ENCODE assay signal across 8 cellular contexts in genomic region chr16:57475711-57476339, GRCh38. TPM values are rescaled to one million over a fixed set of nuclear protein-coding genes. Genes with fewer than 3 reads are reported as not detected.
DNase-seq lines count a peak whose midpoint lies in the region; ATAC-seq and TF ChIP-seq lines count a peak whose summit lies in the region.

No MANE protein-coding gene starts in this region.

- H2BK15ac ChIP-seq in mesendoderm (replicated peaks; ENCODE audit: low read depth), result no peak overlapping the region

- peaks cover 15% of the 10 kb centered on the region for H3K4me1 ChIP-seq in mesendoderm (ENCODE audit: control insufficient read depth, low read depth, low read length)
- H3K4me1 ChIP-seq in suprapubic skin, result peaks cover 46% of the 10 kb centered on the region

- no peaks in the 10 kb centered on the region for H3K9me3 Mint-ChIP-seq in activated B cell treated with CpG ODN at 0.5 μM for 24 hours
- no peaks in the 10 kb centered on the region for H3K9me3 Mint-ChIP-seq in central memory CD8-positive, alpha-beta T cell

- no peak overlapping the region for H3K27ac Mint-ChIP-seq in activated B cell treated with CpG ODN at 0.5 μM for 24 hours
- no peak overlapping the region for H3K27ac Mint-ChIP-seq in central memory CD8-positive, alpha-beta T cell (ENCODE audit: low read depth)

- H4K5ac ChIP-seq in mesendoderm (ENCODE audit: low read length), result no peak overlapping the region

- H3K4me3 ChIP-seq in mesendoderm (ENCODE audit: low read length) (no peak overlapping the region), suprapubic skin (no peak overlapping the region)

- no peaks in the 10 kb centered on the region for H3K79me1 ChIP-seq in mesendoderm (ENCODE audit: low read length)

- DNase-seq in GF-D8 (lab: John Stamatoyannopoulos, UW), result peak; percentile 70
- DNase-seq in activated B cell treated with CpG ODN at 0.5 μM for 24 hours, result peak; percentile 69
- DNase-seq in central memory CD8-positive, alpha-beta T cell (ENCODE audit: low spot score in 2 of 2), result peak; percentile 47 to 53
- peak; percentile 98 for DNase-seq in mesendoderm
- DNase-seq in suprapubic skin (ENCODE audit: low spot score in 2 of 2), result peak in 1 of 2 donors; percentile 67
- no peak for DNase-seq in amygdala (lab: John Stamatoyannopoulos, UW)

- no peaks in the 10 kb centered on the region for H3K27me3 ChIP-seq in mesendoderm (ENCODE audit: insufficient read depth, low read length, poor library complexity)
- no peaks in the 10 kb centered on the region for H3K27me3 ChIP-seq in suprapubic skin

- no peak overlapping the region for H3K4me3 Mint-ChIP-seq in activated B cell treated with CpG ODN at 0.5 μM for 24 hours
- H3K4me3 Mint-ChIP-seq in central memory CD8-positive, alpha-beta T cell, result peak overlapping the region; percentile 23

- H3K18ac ChIP-seq in mesendoderm (ENCODE audit: low read length), result no peak overlapping the region

- POLR2A ChIA-PET in activated B cell treated with CpG ODN at 0.5 μM for 24 hours (lab: Charles Lee), result no interaction called here

- intact Hi-C loops in activated B cell treated with CpG ODN at 0.5 μM for 24 hours (cut with micrococcal nuclease), result loop anchor here (1.0 to 5.0 kb wide), 4 partner anchors 43 to 261 kb away; partner anchors contain the start of gene KATNB1

- CTCF ChIA-PET in activated B cell treated with CpG ODN at 0.5 μM for 24 hours (lab: Charles Lee), result interaction anchor here (1.0 to 2.0 kb wide), 3 partner anchors 43 to 172 kb away, joined by 3 to 4 read pairs (median 3); no protein-coding TSS in a partner anchor

- H3K27me3 Mint-ChIP-seq in activated B cell treated with CpG ODN at 0.5 μM for 24 hours, result peaks cover 7% of the 10 kb centered on the region
- H3K27me3 Mint-ChIP-seq in central memory CD8-positive, alpha-beta T cell, result no peaks in the 10 kb centered on the region

- peak overlapping the region; percentile 8 for H2AK5ac ChIP-seq in mesendoderm (ENCODE audit: low read length)

- TF ChIP-seq CTCF in activated B cell treated with CpG ODN at 0.5 μM for 24 hours (IDR thresholded peaks at IDR 0.05), result peak; percentile 51
- TF ChIP-seq CTCF in suprapubic skin (IDR thresholded peaks at IDR 0.05), result peak; percentile 6 to 55

- ATAC-seq in GM21737 (IDR thresholded peaks at IDR 0.05; ENCODE audit: unreplicated experiment) (peak; percentile 88), activated B cell treated with CpG ODN at 0.5 μM for 24 hours (ENCODE audit: low read depth) (peak; percentile 92)
- peak; percentile 96 for ATAC-seq in central memory CD8-positive, alpha-beta T cell (replicated peaks; ENCODE audit: extremely low read depth, poor library complexity, severe bottlenecking)

- no peak for TF ChIP-seq POLR2A in suprapubic skin (IDR thresholded peaks at IDR 0.05)

- H3K36me3 ChIP-seq in KOPT-K1 (ENCODE audit: insufficient read depth, low read length), result peaks cover 33% of the 10 kb centered on the region
- H3K36me3 ChIP-seq in mesendoderm (ENCODE audit: control insufficient read depth, insufficient read depth, low read length), result peaks cover 4% of the 10 kb centered on the region
- H3K36me3 ChIP-seq in suprapubic skin, result peaks cover 47% of the 10 kb centered on the region

- peaks cover 40% of the 10 kb centered on the region for H3K4me1 Mint-ChIP-seq in activated B cell treated with CpG ODN at 0.5 μM for 24 hours
- peaks cover 11% of the 10 kb centered on the region for H3K4me1 Mint-ChIP-seq in central memory CD8-positive, alpha-beta T cell

- peak overlapping the region; percentile 36 for H3K56ac ChIP-seq in mesendoderm (ENCODE audit: low read length)

- H3K4ac ChIP-seq in mesendoderm (ENCODE audit: low read depth, low read length), result no peak overlapping the region

- H3K27ac ChIP-seq in KOPT-K1 (ENCODE audit: low read depth, low read length, poor library complexity, severe bottlenecking), result peak overlapping the region; percentile 48
- no peak overlapping the region for H3K27ac ChIP-seq in mesendoderm (ENCODE audit: low read depth, low read length)
- no peak overlapping the region for H3K27ac ChIP-seq in suprapubic skin

- H3K9ac ChIP-seq in mesendoderm (ENCODE audit: low read length), result no peak overlapping the region

- TF ChIP-seq EP300 in suprapubic skin (IDR thresholded peaks at IDR 0.05), result no peak

- H4K8ac ChIP-seq in mesendoderm (ENCODE audit: low read depth, low read length), result no peak overlapping the region

- no peaks in the 10 kb centered on the region for H3K79me2 ChIP-seq in mesendoderm (ENCODE audit: control insufficient read depth, insufficient read depth, low read length)

- H2BK120ac ChIP-seq in mesendoderm (ENCODE audit: low read depth, low read length), result no peak overlapping the region

- no peak overlapping the region for H2BK5ac ChIP-seq in mesendoderm (ENCODE audit: low read length)

- peaks cover 14% of the 10 kb centered on the region for H3K36me3 Mint-ChIP-seq in activated B cell treated with CpG ODN at 0.5 μM for 24 hours (ENCODE audit: low read depth)
- H3K36me3 Mint-ChIP-seq in central memory CD8-positive, alpha-beta T cell (ENCODE audit: insufficient read depth), result peaks cover 22% of the 10 kb centered on the region

- H3K23ac ChIP-seq in mesendoderm (ENCODE audit: low read length), result no peak overlapping the region

- WGBS in mesendoderm (ENCODE audit: extremely low coverage, insufficient coverage, low lambda C conversion rate), result no CpG with 5 or more reads among the region's 12 CpGs
- WGBS in suprapubic skin, result 58% methylated on average over 8 of the region's 12 CpGs

- H3K9me3 ChIP-seq in KOPT-K1 (ENCODE audit: insufficient read depth, low read length, poor library complexity, severe bottlenecking) (no peaks in the 10 kb centered on the region), suprapubic skin (no peaks in the 10 kb centered on the region)

- H3K4me2 ChIP-seq in mesendoderm (ENCODE audit: low read length), result no peak overlapping the region

RNA-seq across cellular contexts. Expression of gene DOK4, which starts 10.5 kb away (rescaled TPM):
- total RNA-seq in activated B cell treated with CpG ODN at 0.5 μM for 24 hours, result 0.66 and 0.73 TPM in 2 replicates
- 7.1 TPM for polyA plus RNA-seq in mesendoderm (2013, experiment 1 of 2)
- 6.5 TPM for polyA plus RNA-seq in mesendoderm (2013, experiment 2 of 2)
- total RNA-seq in suprapubic skin, result 10 to 100 TPM; 29.8 to 66.8 (median 51.3) TPM

RNA-seq across cellular contexts. Expression of gene POLR2C, which starts 13.3 kb away (rescaled TPM):
- 52.2 and 56.6 TPM in 2 replicates for total RNA-seq in activated B cell treated with CpG ODN at 0.5 μM for 24 hours
- 60.5 TPM for polyA plus RNA-seq in mesendoderm (2013, experiment 1 of 2)
- polyA plus RNA-seq in mesendoderm (2013, experiment 2 of 2), result 59.0 TPM
- 10 to 100 TPM; 65.0 to 80.3 (median 72.0) TPM for total RNA-seq in suprapubic skin

RNA-seq across cellular contexts. Expression of gene COQ9, which starts 28.5 kb away (rescaled TPM):
- total RNA-seq in activated B cell treated with CpG ODN at 0.5 μM for 24 hours (30.4 and 34.1 TPM in 2 replicates), suprapubic skin (10 to 100 TPM; 45.7 to 60.1 (median 48.8) TPM)
- polyA plus RNA-seq in mesendoderm (2013, experiment 1 of 2), result 19.8 TPM
- 19.2 TPM for polyA plus RNA-seq in mesendoderm (2013, experiment 2 of 2)

RNA-seq across cellular contexts. Expression of gene CIAPIN1, which starts 28.6 kb away (rescaled TPM):
- total RNA-seq in activated B cell treated with CpG ODN at 0.5 μM for 24 hours (47.1 and 52.3 TPM in 2 replicates), suprapubic skin (10 to 100 TPM; 32.2 to 40.0 (median 35.7) TPM)
- polyA plus RNA-seq in mesendoderm (2013, experiment 1 of 2), result 46.3 TPM
- 50.2 TPM for polyA plus RNA-seq in mesendoderm (2013, experiment 2 of 2)

Comparison
In these comparisons a context has a peak if more than half of its experiments do, and no peak if none do; other contexts are left out.
1. DNase-seq: peak in GF-D8 (single experiment), activated B cell treated with CpG ODN at 0.5 μM for 24 hours (single experiment), central memory CD8-positive, alpha-beta T cell (2 of 2) and mesendoderm (single experiment); none in amygdala (0 of 56).
2. RNA of gene DOK4, which starts 10.5 kb away (total RNA-seq): 29.8 to 66.8 TPM in suprapubic skin; 0.66 to 0.73 TPM in activated B cell treated with CpG ODN at 0.5 μM for 24 hours; every median in the first group is over 10 times any median in the second.
3. Peak in every context shown above with its lines, with median percentiles within 50 percentile points of each other: ATAC-seq.